1 cellular context compared by ENCODE assay signal in genomic region chr21:31634993-31635392, GRCh38.
TF ChIP-seq lines count a peak whose summit lies in the region.

No MANE protein-coding gene starts in this region.

TF ChIP-seq in GM23338, 12 proteins besides CTCF, POLR2A, EP300 and RAD21 (continued from another document):
- no peak for TF ChIP-seq REST (IDR thresholded peaks at IDR 0.05; ENCODE audit: unreplicated experiment)
- no peak for TF ChIP-seq ZNF114 (CRISPR knock-in tag; IDR thresholded peaks at IDR 0.05)
- no peak for TF ChIP-seq CREB1 (CRISPR knock-in tag; IDR thresholded peaks at IDR 0.05; ENCODE audit: low read depth)
- no peak for TF ChIP-seq EZH2phosphoT487 (IDR thresholded peaks at IDR 0.05; ENCODE audit: unreplicated experiment)
- no peak for TF ChIP-seq NANOG (IDR thresholded peaks at IDR 0.05; ENCODE audit: borderline replicate concordance)
- TF ChIP-seq, protein P1, sequence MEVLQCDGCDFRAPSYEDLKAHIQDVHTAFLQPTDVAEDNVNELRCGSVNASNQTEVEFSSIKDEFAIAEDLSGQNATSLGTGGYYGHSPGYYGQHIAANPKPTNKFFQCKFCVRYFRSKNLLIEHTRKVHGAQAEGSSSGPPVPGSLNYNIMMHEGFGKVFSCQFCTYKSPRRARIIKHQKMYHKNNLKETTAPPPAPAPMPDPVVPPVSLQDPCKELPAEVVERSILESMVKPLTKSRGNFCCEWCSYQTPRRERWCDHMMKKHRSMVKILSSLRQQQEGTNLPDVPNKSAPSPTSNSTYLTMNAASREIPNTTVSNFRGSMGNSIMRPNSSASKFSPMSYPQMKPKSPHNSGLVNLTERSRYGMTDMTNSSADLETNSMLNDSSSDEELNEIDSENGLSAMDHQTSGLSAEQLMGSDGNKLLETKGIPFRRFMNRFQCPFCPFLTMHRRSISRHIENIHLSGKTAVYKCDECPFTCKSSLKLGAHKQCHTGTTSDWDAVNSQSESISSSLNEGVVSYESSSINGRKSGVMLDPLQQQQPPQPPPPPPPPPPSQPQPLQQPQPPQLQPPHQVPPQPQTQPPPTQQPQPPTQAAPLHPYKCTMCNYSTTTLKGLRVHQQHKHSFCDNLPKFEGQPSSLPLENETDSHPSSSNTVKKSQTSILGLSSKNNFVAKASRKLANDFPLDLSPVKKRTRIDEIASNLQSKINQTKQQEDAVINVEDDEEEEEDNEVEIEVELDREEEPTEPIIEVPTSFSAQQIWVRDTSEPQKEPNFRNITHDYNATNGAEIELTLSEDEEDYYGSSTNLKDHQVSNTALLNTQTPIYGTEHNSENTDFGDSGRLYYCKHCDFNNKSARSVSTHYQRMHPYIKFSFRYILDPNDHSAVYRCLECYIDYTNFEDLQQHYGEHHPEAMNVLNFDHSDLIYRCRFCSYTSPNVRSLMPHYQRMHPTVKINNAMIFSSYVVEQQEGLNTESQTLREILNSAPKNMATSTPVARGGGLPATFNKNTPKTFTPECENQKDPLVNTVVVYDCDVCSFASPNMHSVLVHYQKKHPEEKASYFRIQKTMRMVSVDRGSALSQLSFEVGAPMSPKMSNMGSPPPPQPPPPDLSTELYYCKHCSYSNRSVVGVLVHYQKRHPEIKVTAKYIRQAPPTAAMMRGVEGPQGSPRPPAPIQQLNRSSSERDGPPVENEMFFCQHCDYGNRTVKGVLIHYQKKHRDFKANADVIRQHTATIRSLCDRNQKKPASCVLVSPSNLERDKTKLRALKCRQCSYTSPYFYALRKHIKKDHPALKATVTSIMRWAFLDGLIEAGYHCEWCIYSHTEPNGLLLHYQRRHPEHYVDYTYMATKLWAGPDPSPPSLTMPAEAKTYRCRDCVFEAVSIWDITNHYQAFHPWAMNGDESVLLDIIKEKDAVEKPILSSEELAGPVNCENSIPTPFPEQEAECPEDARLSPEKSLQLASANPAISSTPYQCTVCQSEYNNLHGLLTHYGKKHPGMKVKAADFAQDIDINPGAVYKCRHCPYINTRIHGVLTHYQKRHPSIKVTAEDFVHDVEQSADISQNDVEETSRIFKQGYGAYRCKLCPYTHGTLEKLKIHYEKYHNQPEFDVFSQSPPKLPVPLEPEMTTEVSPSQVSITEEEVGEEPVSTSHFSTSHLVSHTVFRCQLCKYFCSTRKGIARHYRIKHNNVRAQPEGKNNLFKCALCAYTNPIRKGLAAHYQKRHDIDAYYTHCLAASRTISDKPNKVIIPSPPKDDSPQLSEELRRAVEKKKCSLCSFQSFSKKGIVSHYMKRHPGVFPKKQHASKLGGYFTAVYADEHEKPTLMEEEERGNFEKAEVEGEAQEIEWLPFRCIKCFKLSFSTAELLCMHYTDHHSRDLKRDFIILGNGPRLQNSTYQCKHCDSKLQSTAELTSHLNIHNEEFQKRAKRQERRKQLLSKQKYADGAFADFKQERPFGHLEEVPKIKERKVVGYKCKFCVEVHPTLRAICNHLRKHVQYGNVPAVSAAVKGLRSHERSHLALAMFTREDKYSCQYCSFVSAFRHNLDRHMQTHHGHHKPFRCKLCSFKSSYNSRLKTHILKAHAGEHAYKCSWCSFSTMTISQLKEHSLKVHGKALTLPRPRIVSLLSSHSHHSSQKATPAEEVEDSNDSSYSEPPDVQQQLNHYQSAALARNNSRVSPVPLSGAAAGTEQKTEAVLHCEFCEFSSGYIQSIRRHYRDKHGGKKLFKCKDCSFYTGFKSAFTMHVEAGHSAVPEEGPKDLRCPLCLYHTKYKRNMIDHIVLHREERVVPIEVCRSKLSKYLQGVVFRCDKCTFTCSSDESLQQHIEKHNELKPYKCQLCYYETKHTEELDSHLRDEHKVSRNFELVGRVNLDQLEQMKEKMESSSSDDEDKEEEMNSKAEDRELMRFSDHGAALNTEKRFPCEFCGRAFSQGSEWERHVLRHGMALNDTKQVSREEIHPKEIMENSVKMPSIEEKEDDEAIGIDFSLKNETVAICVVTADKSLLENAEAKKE (CRISPR knock-in tag; IDR thresholded peaks at IDR 0.05): no peak
- no peak for TF ChIP-seq EZH2 (IDR thresholded peaks at IDR 0.05; ENCODE audit: low read depth, unreplicated experiment)
